Comparison of ENCODE assay signal across 19 cellular contexts in the genomic region with DNA sequence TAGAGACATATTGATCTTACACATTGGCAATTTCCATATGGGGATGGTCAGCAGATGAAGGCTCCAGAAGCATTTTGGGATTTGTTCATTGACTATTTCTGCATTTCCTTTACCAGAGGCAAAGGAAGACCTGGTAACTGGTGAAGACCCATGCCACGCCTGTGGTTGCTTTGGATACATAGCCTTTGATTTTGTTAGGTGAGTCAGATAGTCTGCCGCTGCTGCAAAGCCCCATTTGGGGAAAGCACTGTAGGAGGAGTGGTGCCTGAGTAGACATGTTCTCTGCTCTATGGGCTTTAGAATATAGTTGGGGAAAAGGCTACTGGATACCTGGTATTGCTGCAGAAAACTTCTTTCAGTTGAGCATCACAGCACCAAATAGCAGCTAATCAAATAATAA.
"Had no signal": no experiment of that assay in that cellular context is flagged by ENCODE, and none has a peak within 500 bp of the region (broad histone marks: within the 10 kb centered on the region; RNA-seq: fewer than 3 reads in every experiment).

No MANE protein-coding gene starts in this region.

- H3K4me2 ChIP-seq: smooth muscle cell had no signal

- H3K27me3 Mint-ChIP-seq: activated naive CD8-positive, alpha-beta T cell; T-cell had no signal

- H3K9me3 ChIP-seq: gastroesophageal sphincter, lower lobe of right lung, right atrium auricular region, thyroid gland had no signal

- H3K27me3 ChIP-seq: brain microvascular endothelial cell, gastroesophageal sphincter, right atrium auricular region, thyroid gland had no signal

- H3K4me3 ChIP-seq: gastroesophageal sphincter, lower lobe of right lung, right atrium auricular region, SK-N-MC, smooth muscle cell, thyroid gland had no signal

- H3K27ac Mint-ChIP-seq: activated naive CD8-positive, alpha-beta T cell; mesothelial cell of epicardium; nephron progenitor cell; progenitor cell of endocrine pancreas; T-cell had no signal

- ATAC-seq: gastroesophageal sphincter, left colon, lower lobe of right lung, T-cell had no signal

- H3K36me3 Mint-ChIP-seq: mesothelial cell of epicardium had no signal

- DNase-seq: activated T-cell treated with anti-CD3 and anti-CD28 coated beads for 4 hours; anterior cingulate cortex; brain microvascular endothelial cell; cerebellar nuclear complex; effector memory CD4-positive, alpha-beta T cell; left colon; lower lobe of right lung; nephron progenitor cell; occipital lobe; T-cell; T-helper 9 cell; thyroid gland had no signal

- H3K4me1 ChIP-seq: gastroesophageal sphincter, lower lobe of right lung, right atrium auricular region, thyroid gland had no signal

- H3K4me1 Mint-ChIP-seq: nephron progenitor cell had no signal

- H3K36me3 ChIP-seq: brain microvascular endothelial cell, thyroid gland had no signal

- H3K4me3 Mint-ChIP-seq: activated naive CD8-positive, alpha-beta T cell; mesothelial cell of epicardium; nephron progenitor cell; T-cell had no signal

- H3K9me3 Mint-ChIP-seq: mesothelial cell of epicardium, nephron progenitor cell, T-cell had no signal

- H3K27ac ChIP-seq: brain microvascular endothelial cell, gastroesophageal sphincter, lower lobe of right lung, right atrium auricular region, SK-N-MC, thyroid gland had no signal
